1 cellular context compared by ENCODE assay signal in the genomic region with DNA sequence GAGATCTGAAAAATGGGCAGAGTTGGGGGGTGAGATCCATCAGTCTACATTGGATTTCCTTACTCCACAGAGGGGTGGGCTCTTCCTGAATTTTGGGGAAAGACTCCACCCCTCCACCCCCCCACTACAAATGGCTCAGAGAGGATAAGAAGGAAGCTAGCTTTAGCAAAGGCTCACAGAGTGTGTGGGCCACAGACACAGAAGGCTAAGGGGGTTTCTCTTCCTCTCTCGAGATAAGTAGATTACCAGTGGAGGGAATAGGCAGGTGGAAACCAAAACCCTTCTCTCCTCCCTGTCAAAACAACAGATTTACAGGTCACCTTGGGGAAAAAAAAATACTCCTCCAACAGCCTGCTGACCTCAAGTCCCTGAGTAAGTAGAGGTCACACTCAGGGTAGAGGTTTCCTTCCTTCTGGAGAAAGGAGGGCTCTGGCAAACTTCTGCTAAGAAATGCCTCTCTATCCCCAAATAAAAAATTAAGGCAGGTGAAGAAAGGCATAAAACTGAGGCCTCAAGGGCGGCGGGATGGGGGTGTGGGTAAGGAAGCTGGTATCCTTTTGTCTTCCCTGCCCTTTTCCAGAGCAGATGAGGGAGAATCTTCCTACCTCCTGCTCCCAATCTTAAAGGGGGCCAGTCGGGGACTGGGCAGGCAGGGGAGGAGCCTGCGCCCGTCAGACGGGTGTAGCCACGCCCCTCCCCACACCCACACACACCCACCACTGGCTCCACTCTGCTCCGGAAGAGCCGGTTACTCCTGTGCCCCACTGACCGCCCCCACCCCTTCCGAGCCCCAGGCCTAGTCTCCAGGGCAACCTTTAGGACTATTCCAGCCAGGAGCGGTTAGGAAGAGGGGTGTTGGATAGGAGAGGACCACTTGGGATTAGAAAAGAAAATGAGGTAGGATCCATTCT.
A peak's percentile ranks its signal among the peaks of the same experiment; 100 is the strongest.
TF ChIP-seq lines count a peak whose summit lies in the region.

No MANE protein-coding gene starts in this region.

TF ChIP-seq in HepG2, 621 proteins besides CTCF, POLR2A, EP300 and RAD21 (continued from another document):
- TF ChIP-seq, protein P1, sequence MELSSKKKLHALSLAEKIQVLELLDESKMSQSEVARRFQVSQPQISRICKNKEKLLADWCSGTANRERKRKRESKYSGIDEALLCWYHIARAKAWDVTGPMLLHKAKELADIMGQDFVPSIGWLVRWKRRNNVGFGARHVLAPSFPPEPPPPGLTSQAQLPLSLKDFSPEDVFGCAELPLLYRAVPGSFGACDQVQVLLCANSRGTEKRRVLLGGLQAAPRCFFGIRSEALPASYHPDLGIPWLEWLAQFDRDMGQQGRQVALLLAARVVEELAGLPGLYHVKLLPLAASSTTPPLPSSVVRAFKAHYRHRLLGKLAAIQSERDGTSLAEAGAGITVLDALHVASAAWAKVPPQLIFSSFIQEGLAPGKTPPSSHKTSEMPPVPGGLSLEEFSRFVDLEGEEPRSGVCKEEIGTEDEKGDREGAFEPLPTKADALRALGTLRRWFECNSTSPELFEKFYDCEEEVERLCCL (CRISPR knock-in tag; IDR thresholded peaks at IDR 0.05; ENCODE audit: borderline replicate concordance) = no peak
- TF ChIP-seq MIXL1 (CRISPR knock-in tag; IDR thresholded peaks at IDR 0.05) = no peak
- TF ChIP-seq, protein P2, sequence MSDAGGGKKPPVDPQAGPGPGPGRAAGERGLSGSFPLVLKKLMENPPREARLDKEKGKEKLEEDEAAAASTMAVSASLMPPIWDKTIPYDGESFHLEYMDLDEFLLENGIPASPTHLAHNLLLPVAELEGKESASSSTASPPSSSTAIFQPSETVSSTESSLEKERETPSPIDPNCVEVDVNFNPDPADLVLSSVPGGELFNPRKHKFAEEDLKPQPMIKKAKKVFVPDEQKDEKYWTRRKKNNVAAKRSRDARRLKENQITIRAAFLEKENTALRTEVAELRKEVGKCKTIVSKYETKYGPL (CRISPR knock-in tag; IDR thresholded peaks at IDR 0.05) = no peak
- TF ChIP-seq SP4 (CRISPR knock-in tag; IDR thresholded peaks at IDR 0.05) = 0 out of 2 replicates have a peak, but pooled peaks have one; percentile 35
- TF ChIP-seq ZFX (CRISPR knock-in tag; IDR thresholded peaks at IDR 0.05; ENCODE audit: low read depth) = peak; percentile 52
- no peak for TF ChIP-seq PAWR (CRISPR knock-in tag; IDR thresholded peaks at IDR 0.05; ENCODE audit: borderline replicate concordance)
- TF ChIP-seq NFATC3 (CRISPR knock-in tag; IDR thresholded peaks at IDR 0.05) = no peak
- no peak for TF ChIP-seq TARDBP (CRISPR knock-in tag; IDR thresholded peaks at IDR 0.05)
- TF ChIP-seq, protein P3, sequence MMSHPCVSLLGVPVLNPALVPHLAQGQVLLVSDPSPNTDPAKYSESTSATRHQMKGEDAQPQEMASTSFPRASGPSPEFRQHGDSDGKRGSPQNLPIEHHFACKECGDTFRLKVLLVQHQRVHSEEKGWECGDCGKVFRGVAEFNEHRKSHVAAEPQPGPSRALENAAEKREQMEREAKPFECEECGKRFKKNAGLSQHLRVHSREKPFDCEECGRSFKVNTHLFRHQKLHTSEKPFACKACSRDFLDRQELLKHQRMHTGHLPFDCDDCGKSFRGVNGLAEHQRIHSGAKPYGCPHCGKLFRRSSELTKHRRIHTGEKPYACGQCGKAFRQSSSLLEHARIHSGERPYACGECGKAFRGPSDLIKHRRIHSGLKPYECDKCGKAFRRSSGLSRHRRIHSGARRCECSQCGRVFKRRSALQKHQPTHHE (CRISPR knock-in tag; IDR thresholded peaks at IDR 0.05; ENCODE audit: borderline replicate concordance) = no peak
- no peak for TF ChIP-seq ZNF737 (CRISPR knock-in tag; IDR thresholded peaks at IDR 0.05; ENCODE audit: borderline replicate concordance)
- no peak for TF ChIP-seq HHEX (CRISPR knock-in tag; IDR thresholded peaks at IDR 0.05)
- no peak for TF ChIP-seq CENPX (CRISPR knock-in tag; IDR thresholded peaks at IDR 0.05)
- no peak for TF ChIP-seq FOXJ3 (CRISPR knock-in tag; IDR thresholded peaks at IDR 0.05; ENCODE audit: borderline replicate concordance)
- TF ChIP-seq YY1 (IDR thresholded peaks at IDR 0.05; ENCODE audit: insufficient read depth, insufficient replicate concordance, low read depth, low read length) = no peak
- TF ChIP-seq, protein P4, sequence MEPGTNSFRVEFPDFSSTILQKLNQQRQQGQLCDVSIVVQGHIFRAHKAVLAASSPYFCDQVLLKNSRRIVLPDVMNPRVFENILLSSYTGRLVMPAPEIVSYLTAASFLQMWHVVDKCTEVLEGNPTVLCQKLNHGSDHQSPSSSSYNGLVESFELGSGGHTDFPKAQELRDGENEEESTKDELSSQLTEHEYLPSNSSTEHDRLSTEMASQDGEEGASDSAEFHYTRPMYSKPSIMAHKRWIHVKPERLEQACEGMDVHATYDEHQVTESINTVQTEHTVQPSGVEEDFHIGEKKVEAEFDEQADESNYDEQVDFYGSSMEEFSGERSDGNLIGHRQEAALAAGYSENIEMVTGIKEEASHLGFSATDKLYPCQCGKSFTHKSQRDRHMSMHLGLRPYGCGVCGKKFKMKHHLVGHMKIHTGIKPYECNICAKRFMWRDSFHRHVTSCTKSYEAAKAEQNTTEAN (CRISPR knock-in tag; conservative IDR thresholded peaks at IDR 0.05) = no peak
- TF ChIP-seq IKZF4 (CRISPR knock-in tag; IDR thresholded peaks at IDR 0.05; ENCODE audit: borderline replicate concordance, low read depth, not compliant biosample characterization) = no peak
- TF ChIP-seq, protein P5, sequence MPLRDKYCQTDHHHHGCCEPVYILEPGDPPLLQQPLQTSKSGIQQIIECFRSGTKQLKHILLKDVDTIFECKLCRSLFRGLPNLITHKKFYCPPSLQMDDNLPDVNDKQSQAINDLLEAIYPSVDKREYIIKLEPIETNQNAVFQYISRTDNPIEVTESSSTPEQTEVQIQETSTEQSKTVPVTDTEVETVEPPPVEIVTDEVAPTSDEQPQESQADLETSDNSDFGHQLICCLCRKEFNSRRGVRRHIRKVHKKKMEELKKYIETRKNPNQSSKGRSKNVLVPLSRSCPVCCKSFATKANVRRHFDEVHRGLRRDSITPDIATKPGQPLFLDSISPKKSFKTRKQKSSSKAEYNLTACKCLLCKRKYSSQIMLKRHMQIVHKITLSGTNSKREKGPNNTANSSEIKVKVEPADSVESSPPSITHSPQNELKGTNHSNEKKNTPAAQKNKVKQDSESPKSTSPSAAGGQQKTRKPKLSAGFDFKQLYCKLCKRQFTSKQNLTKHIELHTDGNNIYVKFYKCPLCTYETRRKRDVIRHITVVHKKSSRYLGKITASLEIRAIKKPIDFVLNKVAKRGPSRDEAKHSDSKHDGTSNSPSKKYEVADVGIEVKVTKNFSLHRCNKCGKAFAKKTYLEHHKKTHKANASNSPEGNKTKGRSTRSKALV (CRISPR knock-in tag; IDR thresholded peaks at IDR 0.05) = no peak
- TF ChIP-seq, protein P6, sequence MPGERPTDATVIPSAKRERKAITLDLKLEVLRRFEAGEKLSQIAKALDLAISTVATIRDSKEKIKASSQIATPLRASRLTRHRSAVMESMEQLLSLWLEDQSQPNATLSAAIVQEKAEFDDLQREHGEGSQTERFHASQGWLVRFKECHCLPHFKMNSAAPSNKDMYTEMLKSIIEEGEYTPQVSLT (CRISPR knock-in tag; IDR thresholded peaks at IDR 0.05; ENCODE audit: borderline replicate concordance, low read depth) = no peak
- TF ChIP-seq, protein P7, sequence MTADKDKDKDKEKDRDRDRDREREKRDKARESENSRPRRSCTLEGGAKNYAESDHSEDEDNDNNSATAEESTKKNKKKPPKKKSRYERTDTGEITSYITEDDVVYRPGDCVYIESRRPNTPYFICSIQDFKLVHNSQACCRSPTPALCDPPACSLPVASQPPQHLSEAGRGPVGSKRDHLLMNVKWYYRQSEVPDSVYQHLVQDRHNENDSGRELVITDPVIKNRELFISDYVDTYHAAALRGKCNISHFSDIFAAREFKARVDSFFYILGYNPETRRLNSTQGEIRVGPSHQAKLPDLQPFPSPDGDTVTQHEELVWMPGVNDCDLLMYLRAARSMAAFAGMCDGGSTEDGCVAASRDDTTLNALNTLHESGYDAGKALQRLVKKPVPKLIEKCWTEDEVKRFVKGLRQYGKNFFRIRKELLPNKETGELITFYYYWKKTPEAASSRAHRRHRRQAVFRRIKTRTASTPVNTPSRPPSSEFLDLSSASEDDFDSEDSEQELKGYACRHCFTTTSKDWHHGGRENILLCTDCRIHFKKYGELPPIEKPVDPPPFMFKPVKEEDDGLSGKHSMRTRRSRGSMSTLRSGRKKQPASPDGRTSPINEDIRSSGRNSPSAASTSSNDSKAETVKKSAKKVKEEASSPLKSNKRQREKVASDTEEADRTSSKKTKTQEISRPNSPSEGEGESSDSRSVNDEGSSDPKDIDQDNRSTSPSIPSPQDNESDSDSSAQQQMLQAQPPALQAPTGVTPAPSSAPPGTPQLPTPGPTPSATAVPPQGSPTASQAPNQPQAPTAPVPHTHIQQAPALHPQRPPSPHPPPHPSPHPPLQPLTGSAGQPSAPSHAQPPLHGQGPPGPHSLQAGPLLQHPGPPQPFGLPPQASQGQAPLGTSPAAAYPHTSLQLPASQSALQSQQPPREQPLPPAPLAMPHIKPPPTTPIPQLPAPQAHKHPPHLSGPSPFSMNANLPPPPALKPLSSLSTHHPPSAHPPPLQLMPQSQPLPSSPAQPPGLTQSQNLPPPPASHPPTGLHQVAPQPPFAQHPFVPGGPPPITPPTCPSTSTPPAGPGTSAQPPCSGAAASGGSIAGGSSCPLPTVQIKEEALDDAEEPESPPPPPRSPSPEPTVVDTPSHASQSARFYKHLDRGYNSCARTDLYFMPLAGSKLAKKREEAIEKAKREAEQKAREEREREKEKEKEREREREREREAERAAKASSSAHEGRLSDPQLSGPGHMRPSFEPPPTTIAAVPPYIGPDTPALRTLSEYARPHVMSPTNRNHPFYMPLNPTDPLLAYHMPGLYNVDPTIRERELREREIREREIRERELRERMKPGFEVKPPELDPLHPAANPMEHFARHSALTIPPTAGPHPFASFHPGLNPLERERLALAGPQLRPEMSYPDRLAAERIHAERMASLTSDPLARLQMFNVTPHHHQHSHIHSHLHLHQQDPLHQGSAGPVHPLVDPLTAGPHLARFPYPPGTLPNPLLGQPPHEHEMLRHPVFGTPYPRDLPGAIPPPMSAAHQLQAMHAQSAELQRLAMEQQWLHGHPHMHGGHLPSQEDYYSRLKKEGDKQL (CRISPR knock-in tag; IDR thresholded peaks at IDR 0.05; ENCODE audit: low read depth) = no peak
- TF ChIP-seq ASH2L (IDR thresholded peaks at IDR 0.05; ENCODE audit: insufficient read length, low read depth, low read length) = no peak
- no peak for TF ChIP-seq ZNF761 (CRISPR knock-in tag; conservative IDR thresholded peaks at IDR 0.05)
- TF ChIP-seq CREM (IDR thresholded peaks at IDR 0.05) = no peak
- no peak for TF ChIP-seq CREM (CRISPR knock-in tag; IDR thresholded peaks at IDR 0.05)
- no peak; the same call in 1 of the 2 replicates for TF ChIP-seq HOXA3 (CRISPR knock-in tag; IDR thresholded peaks at IDR 0.05)
- TF ChIP-seq, protein P8, sequence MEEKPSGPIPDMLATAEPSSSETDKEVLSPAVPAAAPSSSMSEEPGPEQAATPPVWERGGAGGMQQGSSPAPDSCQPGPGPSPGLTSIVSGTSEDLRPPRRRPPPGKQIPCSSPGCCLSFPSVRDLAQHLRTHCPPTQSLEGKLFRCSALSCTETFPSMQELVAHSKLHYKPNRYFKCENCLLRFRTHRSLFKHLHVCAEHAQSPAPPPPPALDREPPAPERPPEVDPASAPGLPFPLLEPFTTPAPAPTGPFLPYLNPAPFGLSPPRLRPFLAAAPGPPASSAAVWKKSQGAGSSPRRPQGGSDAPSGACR (CRISPR knock-in tag; IDR thresholded peaks at IDR 0.05) = no peak
- peak; percentile 56; the same call in 1 of the 2 replicates for TF ChIP-seq ETV5 (CRISPR knock-in tag; IDR thresholded peaks at IDR 0.05; ENCODE audit: borderline replicate concordance)
- TF ChIP-seq, protein P9, sequence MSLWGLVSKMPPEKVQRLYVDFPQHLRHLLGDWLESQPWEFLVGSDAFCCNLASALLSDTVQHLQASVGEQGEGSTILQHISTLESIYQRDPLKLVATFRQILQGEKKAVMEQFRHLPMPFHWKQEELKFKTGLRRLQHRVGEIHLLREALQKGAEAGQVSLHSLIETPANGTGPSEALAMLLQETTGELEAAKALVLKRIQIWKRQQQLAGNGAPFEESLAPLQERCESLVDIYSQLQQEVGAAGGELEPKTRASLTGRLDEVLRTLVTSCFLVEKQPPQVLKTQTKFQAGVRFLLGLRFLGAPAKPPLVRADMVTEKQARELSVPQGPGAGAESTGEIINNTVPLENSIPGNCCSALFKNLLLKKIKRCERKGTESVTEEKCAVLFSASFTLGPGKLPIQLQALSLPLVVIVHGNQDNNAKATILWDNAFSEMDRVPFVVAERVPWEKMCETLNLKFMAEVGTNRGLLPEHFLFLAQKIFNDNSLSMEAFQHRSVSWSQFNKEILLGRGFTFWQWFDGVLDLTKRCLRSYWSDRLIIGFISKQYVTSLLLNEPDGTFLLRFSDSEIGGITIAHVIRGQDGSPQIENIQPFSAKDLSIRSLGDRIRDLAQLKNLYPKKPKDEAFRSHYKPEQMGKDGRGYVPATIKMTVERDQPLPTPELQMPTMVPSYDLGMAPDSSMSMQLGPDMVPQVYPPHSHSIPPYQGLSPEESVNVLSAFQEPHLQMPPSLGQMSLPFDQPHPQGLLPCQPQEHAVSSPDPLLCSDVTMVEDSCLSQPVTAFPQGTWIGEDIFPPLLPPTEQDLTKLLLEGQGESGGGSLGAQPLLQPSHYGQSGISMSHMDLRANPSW (CRISPR knock-in tag; IDR thresholded peaks at IDR 0.05; ENCODE audit: borderline replicate concordance) = no peak
- TF ChIP-seq SETDB1 (CRISPR knock-in tag; IDR thresholded peaks at IDR 0.05; ENCODE audit: borderline replicate concordance) = no peak
- no peak for TF ChIP-seq NCOA2 (CRISPR knock-in tag; IDR thresholded peaks at IDR 0.05)
- TF ChIP-seq SMARCE1 (IDR thresholded peaks at IDR 0.05; ENCODE audit: borderline replicate concordance) = no peak
- no peak for TF ChIP-seq CC2D1A (CRISPR knock-in tag; IDR thresholded peaks at IDR 0.05)
- no peak for TF ChIP-seq KLF9 (CRISPR knock-in tag; IDR thresholded peaks at IDR 0.05; ENCODE audit: low read depth)
TF ChIP-seq in HepG2: peak in this region for 14.
